Comparison of ENCODE assay signal across 21 cellular contexts in genomic region chr22:22952531-22953295, GRCh38.
DNase-seq lines count a peak whose midpoint lies in the region; ATAC-seq and TF ChIP-seq lines count a peak whose summit lies in the region.
"Had no signal": no experiment of that assay in that cellular context is flagged by ENCODE, and none has a peak within 500 bp of the region (broad histone marks: within the 10 kb centered on the region; RNA-seq: fewer than 3 reads in every experiment).

No MANE protein-coding gene starts in this region.

- no peaks in the 10 kb centered on the region for H3K27me3 ChIP-seq in vagina
- H3K27me3 ChIP-seq in CD8-positive, alpha-beta memory T cell (ENCODE audit: insufficient read depth, low read length, poor library complexity, severe bottlenecking): peaks cover 4% of the 10 kb centered on the region
- H3K27me3 ChIP-seq: Peyer's patch had no signal

- no peak overlapping the region for H3K27ac Mint-ChIP-seq in activated CD4-positive, alpha-beta memory T cell treated with anti-CD3 and anti-CD28 coated beads, Interleukin-2, amount 10 ng/mL, durations not matched to agents 7 days and 5 days
- no peak overlapping the region for H3K27ac Mint-ChIP-seq in activated CD4-positive, alpha-beta memory T cell treated with anti-CD3 and anti-CD28 coated beads for 36 hours
- H3K27ac Mint-ChIP-seq in CD8-positive, alpha-beta memory T cell: peak overlapping the region in 2 of 8 donors; percentile 10 to 55
- H3K27ac Mint-ChIP-seq: CD4-positive, CD25-positive, alpha-beta regulatory T cell had no signal

- no peak for ATAC-seq in HG03108 (IDR thresholded peaks at IDR 0.05; ENCODE audit: unreplicated experiment)
- no peak for ATAC-seq in HG02763 (IDR thresholded peaks at IDR 0.05; ENCODE audit: unreplicated experiment)
- ATAC-seq: HCT116, K562 had no signal

- peak; percentile 13 for DNase-seq in activated CD4-positive, alpha-beta memory T cell treated with anti-CD3 and anti-CD28 coated beads, Interleukin-2, amount 10 ng/mL, durations not matched to agents 7 days and 5 days
- no peak for DNase-seq in activated CD4-positive, alpha-beta memory T cell treated with anti-CD3 and anti-CD28 coated beads for 36 hours
- DNase-seq in NAMALWA (ENCODE audit: low spot score) (peak; percentile 26), germinal center (ENCODE audit: low spot score) (peak; percentile 1), vagina (ENCODE audit: extremely low spot score in 2 of 2) (peak; percentile 55 to 56)
- no peak for DNase-seq in CD8-positive, alpha-beta memory T cell
- DNase-seq: Calu3; CD4-positive, CD25-positive, alpha-beta regulatory T cell; GF-D8; GM23248; NCI-H1048; NCI-H146; NCI-H69; NK-92 treated with Interleukin-12 subunit alpha and Interleukin-12 subunit beta, amount 100 ng/mL, for 24 hours; Peyer's patch; SIG-M5; SW 1271 had no signal

- no peaks in the 10 kb centered on the region for H3K9me3 Mint-ChIP-seq in activated CD4-positive, alpha-beta memory T cell treated with anti-CD3 and anti-CD28 coated beads, Interleukin-2, amount 10 ng/mL, durations not matched to agents 7 days and 5 days
- no peaks in the 10 kb centered on the region for H3K9me3 Mint-ChIP-seq in activated CD4-positive, alpha-beta memory T cell treated with anti-CD3 and anti-CD28 coated beads for 36 hours
- H3K9me3 Mint-ChIP-seq in CD8-positive, alpha-beta memory T cell: peaks cover 0 to 5% (median 0%) of the 10 kb centered on the region in 5 donors

- no peak overlapping the region for H3K4me3 ChIP-seq in vagina
- H3K4me3 ChIP-seq in CD8-positive, alpha-beta memory T cell (ENCODE audit: low read length): no peak overlapping the region
- H3K4me3 ChIP-seq: GM23248, K562, Peyer's patch had no signal

- POLR2A ChIA-PET in activated CD4-positive, alpha-beta memory T cell treated with anti-CD3 and anti-CD28 coated beads, Interleukin-2, amount 10 ng/mL, durations not matched to agents 7 days and 5 days (lab: Charles Lee): interaction anchor here (0.8 kb wide), 1 partner anchor 8 kb away, joined by 3 read pairs; no protein-coding TSS in a partner anchor
- POLR2A ChIA-PET in activated CD4-positive, alpha-beta memory T cell treated with anti-CD3 and anti-CD28 coated beads for 36 hours (lab: Charles Lee): no interaction called here
- POLR2A ChIA-PET in CD8-positive, alpha-beta memory T cell (lab: Charles Lee): no interaction called here

- no peaks in the 10 kb centered on the region for H3K4me1 Mint-ChIP-seq in activated CD4-positive, alpha-beta memory T cell treated with anti-CD3 and anti-CD28 coated beads, Interleukin-2, amount 10 ng/mL, durations not matched to agents 7 days and 5 days
- peaks cover 3% of the 10 kb centered on the region for H3K4me1 Mint-ChIP-seq in activated CD4-positive, alpha-beta memory T cell treated with anti-CD3 and anti-CD28 coated beads for 36 hours (ENCODE audit: low read depth)
- peaks cover 0 to 6% (median 3%) of the 10 kb centered on the region in 3 donors for H3K4me1 Mint-ChIP-seq in CD8-positive, alpha-beta memory T cell

- no peaks in the 10 kb centered on the region for H3K36me3 Mint-ChIP-seq in activated CD4-positive, alpha-beta memory T cell treated with anti-CD3 and anti-CD28 coated beads, Interleukin-2, amount 10 ng/mL, durations not matched to agents 7 days and 5 days (ENCODE audit: low read depth)
- H3K36me3 Mint-ChIP-seq in activated CD4-positive, alpha-beta memory T cell treated with anti-CD3 and anti-CD28 coated beads for 36 hours: no peaks in the 10 kb centered on the region
- H3K36me3 Mint-ChIP-seq in CD8-positive, alpha-beta memory T cell: peaks cover 0 to 10% (median 0%) of the 10 kb centered on the region in 3 donors
- H3K36me3 Mint-ChIP-seq: CD4-positive, CD25-positive, alpha-beta regulatory T cell had no signal

- TF ChIP-seq CTCF in vagina (IDR thresholded peaks at IDR 0.05): no peak

- no peak overlapping the region for H3K27ac ChIP-seq in vagina
- H3K27ac ChIP-seq in CD8-positive, alpha-beta memory T cell (ENCODE audit: low read depth, low read length): no peak overlapping the region
- H3K27ac ChIP-seq: GM23248, Peyer's patch had no signal

- H3K36me3 ChIP-seq in vagina: no peaks in the 10 kb centered on the region
- no peaks in the 10 kb centered on the region for H3K36me3 ChIP-seq in CD8-positive, alpha-beta memory T cell (ENCODE audit: insufficient read depth, low read length)
- H3K36me3 ChIP-seq: Peyer's patch had no signal

- CTCF ChIA-PET in activated CD4-positive, alpha-beta memory T cell treated with anti-CD3 and anti-CD28 coated beads, Interleukin-2, amount 10 ng/mL, durations not matched to agents 7 days and 5 days (lab: Charles Lee): interaction anchor here (1.2 to 6.3 kb wide), 4 partner anchors 68 to 200 kb away, joined by 4 to 93 read pairs (median 51); no protein-coding TSS in a partner anchor
- CTCF ChIA-PET in activated CD4-positive, alpha-beta memory T cell treated with anti-CD3 and anti-CD28 coated beads for 36 hours (lab: Charles Lee): interaction anchor here (0.7 to 7.8 kb wide), 4 partner anchors 101 to 181 kb away, joined by 3 to 100 read pairs (median 46); no protein-coding TSS in a partner anchor
- CTCF ChIA-PET in CD8-positive, alpha-beta memory T cell (lab: Charles Lee): no interaction called here

- H3K9me3 ChIP-seq in vagina: no peaks in the 10 kb centered on the region
- no peaks in the 10 kb centered on the region for H3K9me3 ChIP-seq in CD8-positive, alpha-beta memory T cell (ENCODE audit: low read length)
- H3K9me3 ChIP-seq: Peyer's patch had no signal

- no peaks in the 10 kb centered on the region for H3K4me1 ChIP-seq in vagina
- H3K4me1 ChIP-seq in CD8-positive, alpha-beta memory T cell (ENCODE audit: insufficient read depth, low read length): no peaks in the 10 kb centered on the region
- H3K4me1 ChIP-seq: Peyer's patch had no signal

- intact Hi-C loops in activated CD4-positive, alpha-beta memory T cell treated with anti-CD3 and anti-CD28 coated beads for 36 hours (cut with micrococcal nuclease): no loop called here
- intact Hi-C loops in vagina (cut with DNase I): no loop called here

- peaks cover 33% of the 10 kb centered on the region for H3K27me3 Mint-ChIP-seq in activated CD4-positive, alpha-beta memory T cell treated with anti-CD3 and anti-CD28 coated beads, Interleukin-2, amount 10 ng/mL, durations not matched to agents 7 days and 5 days
- peaks cover 39% of the 10 kb centered on the region for H3K27me3 Mint-ChIP-seq in activated CD4-positive, alpha-beta memory T cell treated with anti-CD3 and anti-CD28 coated beads for 36 hours
- peaks cover 19 to 55% of the 10 kb centered on the region in 2 donors for H3K27me3 Mint-ChIP-seq in CD8-positive, alpha-beta memory T cell

- no peak for TF ChIP-seq POLR2A in vagina (IDR thresholded peaks at IDR 0.05)

- H3K4me3 Mint-ChIP-seq in activated CD4-positive, alpha-beta memory T cell treated with anti-CD3 and anti-CD28 coated beads, Interleukin-2, amount 10 ng/mL, durations not matched to agents 7 days and 5 days: no peak overlapping the region
- H3K4me3 Mint-ChIP-seq in activated CD4-positive, alpha-beta memory T cell treated with anti-CD3 and anti-CD28 coated beads for 36 hours: no peak overlapping the region
- H3K4me3 Mint-ChIP-seq in CD8-positive, alpha-beta memory T cell: no peak overlapping the region
- H3K4me3 Mint-ChIP-seq: CD4-positive, CD25-positive, alpha-beta regulatory T cell had no signal

Comparison
In these comparisons a context has a peak if more than half of its experiments do, and no peak if none do; other contexts are left out.
1. DNase-seq: peak in activated CD4-positive, alpha-beta memory T cell treated with anti-CD3 and anti-CD28 coated beads, Interleukin-2, amount 10 ng/mL, durations not matched to agents 7 days and 5 days (single experiment), NAMALWA (single experiment), germinal center (single experiment) and vagina (2 of 2); none in activated CD4-positive, alpha-beta memory T cell treated with anti-CD3 and anti-CD28 coated beads for 36 hours (single experiment) and CD8-positive, alpha-beta memory T cell (0 of 5).